ENCODE assay signal across 8 cellular contexts in genomic region chr6:75601608-75602163, GRCh38. TPM values are rescaled to one million over a fixed set of nuclear protein-coding genes. Genes with fewer than 3 reads are reported as not detected.
DNase-seq lines count a peak whose midpoint lies in the region; ATAC-seq and TF ChIP-seq lines count a peak whose summit lies in the region.

SENP6 (plus strand) TSS chr6:75601880; CDS start chr6:75602525, 645 bp downstream.

- no peaks in the 10 kb centered on the region for H3K27me3 Mint-ChIP-seq in activated CD8-positive, alpha-beta T cell treated with anti-CD3 and anti-CD28 coated beads for 36 hours

- H3K9me3 ChIP-seq in BE2C (no peaks in the 10 kb centered on the region), duodenal mucosa (ENCODE audit: control insufficient read depth in 1 of 2, low read length in 2 of 2) (no peaks in the 10 kb centered on the region), lower lobe of right lung (no peaks in the 10 kb centered on the region)

- ATAC-seq in GM19025 (IDR thresholded peaks at IDR 0.05; ENCODE audit: low read depth, unreplicated experiment) (peak; percentile 74), HG03196 (IDR thresholded peaks at IDR 0.05; ENCODE audit: unreplicated experiment) (peak; percentile 73), lower lobe of right lung (peak; percentile 96 to 97)
- ATAC-seq in activated CD8-positive, alpha-beta T cell treated with anti-CD3 and anti-CD28 coated beads for 36 hours, result peak; percentile 66

- intact Hi-C loops in activated CD8-positive, alpha-beta T cell treated with anti-CD3 and anti-CD28 coated beads for 36 hours (cut with micrococcal nuclease), result no loop called here
- intact Hi-C loops in lower lobe of right lung (cut with DNase I), result no loop called here

- POLR2A ChIA-PET in activated CD8-positive, alpha-beta T cell treated with anti-CD3 and anti-CD28 coated beads for 36 hours (lab: Charles Lee), result interaction anchor here (0.8 to 2.8 kb wide), 8 partner anchors 10 to 358 kb away, joined by 3 to 28 read pairs (median 3); partner anchors contain the start of genes COX7A2 and TMEM30A

- peaks cover 17% of the 10 kb centered on the region for H3K36me3 Mint-ChIP-seq in activated CD8-positive, alpha-beta T cell treated with anti-CD3 and anti-CD28 coated beads for 36 hours (ENCODE audit: low read depth)

- H3K4me3 ChIP-seq in BE2C (ENCODE audit: low read depth, low read length) (peak within 1 kb of the TSS; percentile 95), duodenal mucosa (ENCODE audit: low read depth in 1 of 2, low read length in 2 of 2) (peak within 1 kb of the TSS; percentile 81 to 98), lower lobe of right lung (peak within 1 kb of the TSS; percentile 87)

- peak within 1 kb of the TSS; percentile 97 for H3K27ac Mint-ChIP-seq in activated CD8-positive, alpha-beta T cell treated with anti-CD3 and anti-CD28 coated beads for 36 hours

- H3K36me3 ChIP-seq in BE2C (no peaks in the 10 kb centered on the region; the same call in none of the 2 replicates), duodenal mucosa (ENCODE audit: control insufficient read depth in 1 of 2, insufficient read depth in 2 of 2, low read length in 2 of 2) (no peaks in the 10 kb centered on the region), lower lobe of right lung (no peaks in the 10 kb centered on the region)

- peak within 1 kb of the TSS; percentile 94 to 96 for H3K9ac ChIP-seq in duodenal mucosa (ENCODE audit: low read depth in 1 of 2, low read length in 2 of 2)

- peaks cover 56% of the 10 kb centered on the region for H3K4me1 Mint-ChIP-seq in activated CD8-positive, alpha-beta T cell treated with anti-CD3 and anti-CD28 coated beads for 36 hours (ENCODE audit: low read depth)

- H3K4me3 Mint-ChIP-seq in activated CD8-positive, alpha-beta T cell treated with anti-CD3 and anti-CD28 coated beads for 36 hours, result peak within 1 kb of the TSS; percentile 91

- H3K27me3 ChIP-seq in BE2C (no peaks in the 10 kb centered on the region), duodenal mucosa (ENCODE audit: control insufficient read depth in 1 of 2, insufficient read depth in 2 of 2, low read length in 2 of 2) (no peaks in the 10 kb centered on the region), lower lobe of right lung (ENCODE audit: low read depth) (no peaks in the 10 kb centered on the region)

- peak within 1 kb of the TSS; percentile 95 for H3K27ac ChIP-seq in duodenal mucosa (ENCODE audit: low read depth, low read length)
- peak within 1 kb of the TSS; percentile 98 for H3K27ac ChIP-seq in lower lobe of right lung

- no peak for TF ChIP-seq CTCF in BE2C (IDR thresholded peaks at IDR 0.05; ENCODE audit: low read depth, low read length)
- no peak for TF ChIP-seq CTCF in activated CD8-positive, alpha-beta T cell treated with anti-CD3 and anti-CD28 coated beads for 36 hours (IDR thresholded peaks at IDR 0.05)
- TF ChIP-seq CTCF in lower lobe of right lung (IDR thresholded peaks at IDR 0.05), result no peak

- no peaks in the 10 kb centered on the region for H3K9me3 Mint-ChIP-seq in activated CD8-positive, alpha-beta T cell treated with anti-CD3 and anti-CD28 coated beads for 36 hours

- CTCF ChIA-PET in activated CD8-positive, alpha-beta T cell treated with anti-CD3 and anti-CD28 coated beads for 36 hours (lab: Charles Lee), result no interaction called here

- H3K4me1 ChIP-seq in BE2C, result peaks cover 6% of the 10 kb centered on the region; the same call in 1 of the 2 replicates
- peaks cover 19 to 22% of the 10 kb centered on the region in 2 donors for H3K4me1 ChIP-seq in duodenal mucosa (ENCODE audit: control insufficient read depth in 1 of 2, insufficient read depth in 2 of 2, low read length in 2 of 2)
- peaks cover 46% of the 10 kb centered on the region for H3K4me1 ChIP-seq in lower lobe of right lung

- peak; percentile 90 for DNase-seq in BE2C
- DNase-seq in NCI-H526 treated with DMSO at 0.1 percent for 48 hours (lab: John Stamatoyannopoulos, UW), result peak; percentile 64
- peak; percentile 72 for DNase-seq in activated CD8-positive, alpha-beta T cell treated with anti-CD3 and anti-CD28 coated beads for 36 hours
- peak; percentile 87 for DNase-seq in lower lobe of right lung
- DNase-seq in stimulated activated CD4-positive, alpha-beta T cell treated with anti-CD3 and anti-CD28 coated beads, TNF-alpha, amount 100 ng/mL, for 1 hour (ENCODE audit: low read depth in 3 of 3, low spot score in 1 of 3), result peak; percentile 37 to 60 (median 37)

RNA-seq across cellular contexts. Expression of gene SENP6, which starts in this region (rescaled TPM):
- 27.0 TPM for polyA plus RNA-seq in BE2C (2012; ENCODE audit: insufficient read depth, insufficient read length, low read depth)
- 10 to 100 TPM; 70.2 to 72.0 TPM for total RNA-seq in activated CD8-positive, alpha-beta T cell treated with anti-CD3 and anti-CD28 coated beads for 36 hours
- total RNA-seq in lower lobe of right lung, result 84.4 TPM

Comparison
In these comparisons a context has a peak if more than half of its experiments do, and no peak if none do; other contexts are left out.
1. Peak in every context shown above with its lines: DNase-seq, ATAC-seq, H3K4me3 ChIP-seq and H3K27ac ChIP-seq.
2. DNase-seq: peak in every context shown above with its lines; median percentile 90 in BE2C; 87 in lower lobe of right lung; 72 in activated CD8-positive, alpha-beta T cell treated with anti-CD3 and anti-CD28 coated beads for 36 hours; 64 in NCI-H526 treated with DMSO at 0.1 percent for 48 hours; 37 in stimulated activated CD4-positive, alpha-beta T cell treated with anti-CD3 and anti-CD28 coated beads, TNF-alpha, amount 100 ng/mL, for 1 hour.